Comparison of ENCODE assay signal across 9 cellular contexts in the genomic region with DNA sequence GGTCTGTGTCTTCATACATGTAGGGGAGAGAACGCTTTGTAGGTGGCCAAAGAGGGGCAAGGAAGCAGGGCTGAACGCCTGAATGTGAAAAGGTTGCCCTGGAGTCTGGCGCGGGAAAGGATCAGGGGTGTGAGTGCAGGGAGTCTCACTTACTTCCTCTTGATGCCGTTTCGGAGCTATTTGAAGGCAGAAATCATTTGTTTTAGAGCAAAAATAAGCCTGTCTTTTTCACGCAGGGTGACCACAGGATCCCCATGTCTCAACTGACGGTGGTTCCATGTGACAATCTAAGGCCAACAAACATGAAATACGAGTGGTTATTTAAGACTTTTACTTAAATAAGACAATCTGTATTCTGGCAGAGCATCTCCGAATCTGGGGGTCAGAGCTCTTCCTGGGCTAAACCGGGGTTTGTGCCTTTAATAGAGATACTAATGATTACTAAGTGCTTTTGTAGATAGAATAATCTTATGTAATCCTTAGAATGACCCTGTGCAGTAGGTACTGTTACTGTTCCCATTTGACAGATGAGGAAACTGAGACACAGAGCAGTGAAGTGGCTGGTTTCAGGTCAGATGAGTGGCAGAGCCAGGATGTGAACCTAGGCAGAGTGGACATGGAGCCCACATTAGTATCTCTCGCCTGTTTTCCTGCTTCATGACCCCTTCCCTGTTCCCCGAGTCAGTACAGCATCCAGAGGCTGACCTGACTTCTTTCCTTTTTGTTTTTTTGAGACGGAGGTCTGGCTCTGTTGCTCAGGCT. TPM values are rescaled to one million over a fixed set of nuclear protein-coding genes. Genes with fewer than 3 reads are reported as not detected.
DNase-seq lines count a peak whose midpoint lies in the region; ATAC-seq and TF ChIP-seq lines count a peak whose summit lies in the region.
"Had no signal": no experiment of that assay in that cellular context is flagged by ENCODE, and none has a peak within 500 bp of the region (broad histone marks: within the 10 kb centered on the region; RNA-seq: fewer than 3 reads in every experiment).

No MANE protein-coding gene starts in this region.

- no peak overlapping the region for H2AK5ac ChIP-seq in mesenchymal stem cell (ENCODE audit: low read length, severe bottlenecking)

- H3K18ac ChIP-seq in mesenchymal stem cell (ENCODE audit: low read depth in 1 of 2, low read length in 2 of 2) = no peak overlapping the region

- no peak overlapping the region for H3K14ac ChIP-seq in mesenchymal stem cell (ENCODE audit: low read length in 2 of 2)

- H3K4me1 ChIP-seq in OCI-LY1 (ENCODE audit: insufficient read depth, low read length, severe bottlenecking) (peaks cover 39% of the 10 kb centered on the region), subcutaneous abdominal adipose tissue (ENCODE audit: control insufficient read depth in 5 of 5, insufficient read depth in 5 of 5, low read length in 5 of 5) (peaks cover 0 to 21% (median 17%) of the 10 kb centered on the region in 5 donors), mesenchymal stem cell (ENCODE audit: control insufficient read depth, insufficient read depth, low read depth, low read length) (peaks cover 7% of the 10 kb centered on the region)

- H3K9me2 ChIP-seq in OCI-LY1 (ENCODE audit: low read depth, low read length) = no peaks in the 10 kb centered on the region

- H3K27me3 ChIP-seq in OCI-LY1 (ENCODE audit: insufficient read depth, low read length) = no peaks in the 10 kb centered on the region
- no peaks in the 10 kb centered on the region for H3K27me3 ChIP-seq in subcutaneous abdominal adipose tissue (ENCODE audit: control insufficient read depth in 5 of 5, insufficient read depth in 4 of 5, low read length in 5 of 5)
- H3K27me3 ChIP-seq in mesenchymal stem cell (ENCODE audit: control insufficient read depth in 1 of 2, insufficient read depth in 1 of 2, low read length in 2 of 2) = no peaks in the 10 kb centered on the region

- H3K4me3 Mint-ChIP-seq in activated T-cell treated with anti-CD3 and anti-CD28 coated beads, Interleukin-2, amount 50 U/mL, for 4 hours = peak overlapping the region; percentile 92

- H3K4ac ChIP-seq in mesenchymal stem cell (ENCODE audit: low read depth in 1 of 2, low read length in 2 of 2) = no peak overlapping the region

- no peak overlapping the region for H4K8ac ChIP-seq in mesenchymal stem cell (ENCODE audit: low read length)

- no peak overlapping the region for H2BK12ac ChIP-seq in mesenchymal stem cell (ENCODE audit: low read length in 2 of 2)

- no peaks in the 10 kb centered on the region for H3K9me3 Mint-ChIP-seq in activated T-cell treated with anti-CD3 and anti-CD28 coated beads, Interleukin-2, amount 50 U/mL, for 4 hours

- H3K36me3 Mint-ChIP-seq in activated T-cell treated with anti-CD3 and anti-CD28 coated beads, Interleukin-2, amount 50 U/mL, for 4 hours (ENCODE audit: insufficient read depth) = no peaks in the 10 kb centered on the region

- H3F3A ChIP-seq in OCI-LY1 (ENCODE audit: insufficient read depth, low read length) = peaks cover 7% of the 10 kb centered on the region; the same call in 1 of the 2 replicates

- H3K9me3 ChIP-seq in OCI-LY1 (ENCODE audit: low read length) (no peaks in the 10 kb centered on the region), subcutaneous abdominal adipose tissue (ENCODE audit: control insufficient read depth in 5 of 5, low read length in 5 of 5) (no peaks in the 10 kb centered on the region), mesenchymal stem cell (ENCODE audit: control insufficient read depth, low read length) (no peaks in the 10 kb centered on the region)

- H4K91ac ChIP-seq in mesenchymal stem cell (ENCODE audit: low read length) = no peak overlapping the region

- H3K36me3 ChIP-seq in OCI-LY1 (ENCODE audit: insufficient read depth, low read length) (peaks cover 20% of the 10 kb centered on the region; the same call in 1 of the 2 replicates), subcutaneous abdominal adipose tissue (ENCODE audit: control insufficient read depth in 5 of 5, insufficient read depth in 5 of 5, low read length in 5 of 5) (no peaks in the 10 kb centered on the region), mesenchymal stem cell (ENCODE audit: control insufficient read depth in 1 of 2, insufficient read depth in 2 of 2, low read depth in 1 of 2, low read length in 2 of 2) (no peaks in the 10 kb centered on the region)

- H3K79me2 ChIP-seq in OCI-LY1 (ENCODE audit: insufficient read depth, low read length) = peaks cover 61% of the 10 kb centered on the region

- DNase-seq in activated T-cell treated with anti-CD3 and anti-CD28 coated beads, Interleukin-2, amount 50 U/mL, for 4 hours = no peak
- DNase-seq in activated T-cell treated with anti-CD3 and anti-CD28 coated beads for 4 hours (no peak), erythroblast (lab: John Stamatoyannopoulos, UW) (peak; percentile 35 to 45), mesenchymal stem cell (no peak)
- DNase-seq: foreskin melanocyte had no signal

- no peaks in the 10 kb centered on the region for H4K20me1 ChIP-seq in OCI-LY1 (ENCODE audit: insufficient read depth, low read length)

- ATAC-seq in activated T-cell treated with anti-CD3 and anti-CD28 coated beads, Interleukin-2, amount 50 U/mL, for 4 hours = no peak
- ATAC-seq in GM21423 (IDR thresholded peaks at IDR 0.05; ENCODE audit: unreplicated experiment) = no peak
- no peak for ATAC-seq in GM18502 (IDR thresholded peaks at IDR 0.05; ENCODE audit: poor library complexity, unreplicated experiment)

- H3K4me3 ChIP-seq in OCI-LY1 (ENCODE audit: low read depth, low read length, poor library complexity, severe bottlenecking) (peak overlapping the region; percentile 75), subcutaneous abdominal adipose tissue (ENCODE audit: low read depth in 1 of 5, low read length in 5 of 5) (peak overlapping the region in 3 of 5 donors; percentile 61 to 69 (median 68)), mesenchymal stem cell (ENCODE audit: insufficient read depth in 1 of 2, low read depth in 1 of 2, low read length in 2 of 2) (no peak overlapping the region)

- no peak for TF ChIP-seq POLR2A in erythroblast (IDR thresholded peaks at IDR 0.05; ENCODE audit: low read length)

- no peak for TF ChIP-seq CTCF in OCI-LY1 (IDR thresholded peaks at IDR 0.05; ENCODE audit: low read length)

- H2BK15ac ChIP-seq in mesenchymal stem cell (ENCODE audit: low read depth, poor library complexity, severe bottlenecking) = no peak overlapping the region

- H3K23ac ChIP-seq in mesenchymal stem cell (ENCODE audit: low read length in 2 of 2) = no peak overlapping the region

- peaks cover 24% of the 10 kb centered on the region for H3K4me1 Mint-ChIP-seq in activated T-cell treated with anti-CD3 and anti-CD28 coated beads, Interleukin-2, amount 50 U/mL, for 4 hours (ENCODE audit: low read depth)

- H3K79me1 ChIP-seq in mesenchymal stem cell (replicated peaks; ENCODE audit: low read length, poor library complexity, severe bottlenecking) = peaks cover 17% of the 10 kb centered on the region

- H2BK5ac ChIP-seq in mesenchymal stem cell (ENCODE audit: low read depth, low read length, poor library complexity, severe bottlenecking) = no peak overlapping the region

- no peaks in the 10 kb centered on the region for H3K27me3 Mint-ChIP-seq in activated T-cell treated with anti-CD3 and anti-CD28 coated beads, Interleukin-2, amount 50 U/mL, for 4 hours (ENCODE audit: low read depth)

- H3K9ac ChIP-seq in OCI-LY1 (ENCODE audit: low read length) (peak overlapping the region; percentile 84), subcutaneous abdominal adipose tissue (ENCODE audit: low read length in 5 of 5) (peak overlapping the region in 1 of 5 donors; percentile 71), mesenchymal stem cell (ENCODE audit: low read length) (no peak overlapping the region)

- H3K27ac ChIP-seq in OCI-LY1 (ENCODE audit: low read depth, low read length, poor library complexity, severe bottlenecking) = peak overlapping the region; percentile 91
- H3K27ac ChIP-seq in subcutaneous abdominal adipose tissue (ENCODE audit: low read depth, low read length) = no peak overlapping the region
- no peak overlapping the region for H3K27ac ChIP-seq in mesenchymal stem cell (ENCODE audit: low read length, poor library complexity, severe bottlenecking)

- H2AFZ ChIP-seq in OCI-LY1 (ENCODE audit: low read length) (no peak overlapping the region), mesenchymal stem cell (ENCODE audit: low read depth, low read length) (no peak overlapping the region)

- 88% methylated on average over 13 of the region's 14 CpGs for WGBS in mesenchymal stem cell

- peak overlapping the region; percentile 70 for H3K4me2 ChIP-seq in OCI-LY1 (ENCODE audit: low read length)
- no peak overlapping the region for H3K4me2 ChIP-seq in mesenchymal stem cell (ENCODE audit: low read length, poor library complexity, severe bottlenecking)

- no peak overlapping the region for H2BK120ac ChIP-seq in mesenchymal stem cell (ENCODE audit: low read depth, low read length)

RNA-seq across cellular contexts. Expression of a gene that starts 1.9 kb away (rescaled TPM):
- 10 to 100 TPM; 23.7 to 29.8 (median 25.6) TPM for total RNA-seq in activated T-cell treated with anti-CD3 and anti-CD28 coated beads, Interleukin-2, amount 50 U/mL, for 4 hours
- polyA plus RNA-seq in mesenchymal stem cell (2013, experiment 1 of 2) = 2.1 TPM
- 2.2 TPM for polyA plus RNA-seq in mesenchymal stem cell (2013, experiment 2 of 2)

RNA-seq across cellular contexts. Expression of a gene that starts 6.5 kb away (rescaled TPM):
- total RNA-seq in activated T-cell treated with anti-CD3 and anti-CD28 coated beads, Interleukin-2, amount 50 U/mL, for 4 hours = 10 to 100 TPM; 85.1 to 86.3 (median 85.2) TPM
- 6.0 TPM for polyA plus RNA-seq in mesenchymal stem cell (2013, experiment 1 of 2)
- polyA plus RNA-seq in mesenchymal stem cell (2013, experiment 2 of 2) = 6.0 TPM

Comparison
In these comparisons a context has a peak if more than half of its experiments do, and no peak if none do; other contexts are left out.
1. DNase-seq: peak in erythroblast (2 of 2); none in activated T-cell treated with anti-CD3 and anti-CD28 coated beads, Interleukin-2, amount 50 U/mL, for 4 hours (single experiment), activated T-cell treated with anti-CD3 and anti-CD28 coated beads for 4 hours (single experiment) and mesenchymal stem cell (single experiment).
2. H3K4me3 ChIP-seq: peak in OCI-LY1 (single experiment) and subcutaneous abdominal adipose tissue (3 of 5); none in mesenchymal stem cell (0 of 2).